ENCODE assay signal across 21 cellular contexts in the genomic region with DNA sequence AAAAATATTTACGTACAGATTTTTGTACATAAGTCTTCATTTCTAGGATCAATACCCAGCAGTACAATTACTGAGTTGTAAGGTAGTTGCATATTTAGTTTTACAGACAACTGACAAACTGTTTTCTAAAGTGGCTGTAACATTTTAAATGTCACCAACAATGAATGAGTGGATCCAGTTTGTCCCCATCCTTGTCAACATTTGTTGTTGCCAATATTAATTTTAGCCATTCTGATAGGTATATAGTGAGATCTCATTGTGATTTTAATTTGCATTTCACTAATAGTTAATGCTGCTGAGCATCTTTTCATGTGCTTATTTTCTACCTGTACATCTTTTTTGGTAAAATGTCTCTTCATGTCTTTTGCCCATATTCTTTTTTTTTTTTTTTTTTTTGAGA. TPM values are rescaled to one million over a fixed set of nuclear protein-coding genes. Genes with fewer than 3 reads are reported as not detected.
DNase-seq lines count a peak whose midpoint lies in the region; ATAC-seq, FAIRE-seq and TF ChIP-seq lines count a peak whose summit lies in the region.
"Had no signal": no experiment of that assay in that cellular context is flagged by ENCODE, and none has a peak within 500 bp of the region (broad histone marks: within the 10 kb centered on the region; RNA-seq: fewer than 3 reads in every experiment).

No MANE protein-coding gene starts in this region.

- FAIRE-seq in HepG2 (lab: Jason Lieb, UNC), result no peak
- peak; percentile 44 for FAIRE-seq in GM12878 (lab: Jason Lieb, UNC)
- FAIRE-seq: A204.1, D721Med, G401.6, GM12892, GM18507 had no signal

- RAD21 ChIA-PET in GM12878 (lab: Charles Lee; ENCODE audit: unreplicated experiment), result no interaction called here

- H4K20me1 ChIP-seq in HepG2 (ENCODE audit: insufficient read depth, low read length), result no peaks in the 10 kb centered on the region
- no peaks in the 10 kb centered on the region for H4K20me1 ChIP-seq in GM12878 (ENCODE audit: control insufficient read depth, insufficient read depth)
- H4K20me1 ChIP-seq: BLaER1 treated with 17β-estradiol and CSF1 and Interleukin-3, amounts not matched to agents 10 nM and 100 nM had no signal

- H3K36me3 ChIP-seq in HepG2 (replicated peaks in 1 of 2; ENCODE audit: control insufficient read depth in 1 of 2, insufficient read depth in 2 of 2, low read length in 2 of 2) (no peaks in the 10 kb centered on the region), right lobe of liver (no peaks in the 10 kb centered on the region), GM12878 (ENCODE audit: control insufficient read depth in 2 of 2, insufficient read depth in 2 of 2, low read length in 1 of 2) (no peaks in the 10 kb centered on the region), subcutaneous abdominal adipose tissue (ENCODE audit: control insufficient read depth in 5 of 5, insufficient read depth in 5 of 5, low read length in 5 of 5) (no peaks in the 10 kb centered on the region), upper lobe of right lung (no peaks in the 10 kb centered on the region)
- H3K36me3 ChIP-seq: BLaER1 treated with 17β-estradiol and CSF1 and Interleukin-3, amounts not matched to agents 10 nM and 100 nM had no signal

- ATAC-seq in HepG2 (no peak), right lobe of liver (no peak), GM12878 (no peak), upper lobe of right lung (no peak)
- ATAC-seq: CD8-positive, alpha-beta T cell had no signal

- TF ChIP-seq POLR2A in HepG2 (IDR thresholded peaks at IDR 0.05; ENCODE audit: insufficient read depth in 1 of 2, low read depth in 2 of 2, low read length in 2 of 2) (no peak), right lobe of liver (IDR thresholded peaks at IDR 0.05) (no peak), GM12878 (IDR thresholded peaks at IDR 0.05; ENCODE audit: low read depth, low read length) (no peak)

- intact Hi-C loops in HepG2 (cut with micrococcal nuclease; ENCODE audit: unreplicated experiment), result no loop called here
- intact Hi-C loops in right lobe of liver (cut with DNase I), result no loop called here
- intact Hi-C loops in GM12878 (cut with micrococcal nuclease; ENCODE audit: unreplicated experiment), result no loop called here
- intact Hi-C loops in upper lobe of right lung (cut with DNase I), result no loop called here

- SMC1A ChIA-PET in GM12878 (lab: Charles Lee; ENCODE audit: uncharacterized antibody, unreplicated experiment), result interaction anchor here (1.4 to 2.5 kb wide), 2 partner anchors 22 to 46 kb away, joined by 3 to 5 read pairs; no protein-coding TSS in a partner anchor

- H3K4me2 ChIP-seq in HepG2 (ENCODE audit: low read depth, low read length) (no peak overlapping the region), GM12878 (ENCODE audit: control insufficient read depth, insufficient read depth) (no peak overlapping the region)
- H3K4me2 ChIP-seq: BLaER1 treated with 17β-estradiol and CSF1 and Interleukin-3, amounts not matched to agents 10 nM and 100 nM had no signal

- H2AFZ ChIP-seq in HepG2 (ENCODE audit: low read length) (no peak overlapping the region), GM12878 (ENCODE audit: control insufficient read depth, low read depth, low read length) (no peak overlapping the region)

- POLR2A ChIA-PET in HepG2 (lab: Yijun Ruan, JAX), result no interaction called here
- POLR2A ChIA-PET in GM12878 (lab: Charles Lee), result no interaction called here

- H3K9ac ChIP-seq in HepG2 (ENCODE audit: insufficient read depth, low read depth, low read length) (no peak overlapping the region), GM12878 (ENCODE audit: control insufficient read depth, insufficient read depth, low read length) (no peak overlapping the region), subcutaneous abdominal adipose tissue (ENCODE audit: low read length in 5 of 5) (no peak overlapping the region)
- H3K9ac ChIP-seq: BLaER1 treated with 17β-estradiol and CSF1 and Interleukin-3, amounts not matched to agents 10 nM and 100 nM had no signal

- H3K27ac ChIP-seq in HepG2 (ENCODE audit: extremely low read length, insufficient read depth, low read length) (no peak overlapping the region), right lobe of liver (no peak overlapping the region), GM12878 (ENCODE audit: control insufficient read depth, insufficient read depth) (no peak overlapping the region), subcutaneous abdominal adipose tissue (ENCODE audit: low read depth, low read length) (peak overlapping the region; percentile 98), upper lobe of right lung (no peak overlapping the region), caudate nucleus (ENCODE audit: low read depth, low read length) (no peak overlapping the region)
- H3K27ac ChIP-seq: BLaER1 treated with 17β-estradiol and CSF1 and Interleukin-3, amounts not matched to agents 10 nM and 100 nM; C4-2B had no signal

- H3K27me3 ChIP-seq in HepG2 (ENCODE audit: control insufficient read depth in 1 of 2, insufficient read depth in 2 of 2, low read length in 2 of 2) (no peaks in the 10 kb centered on the region), right lobe of liver (no peaks in the 10 kb centered on the region), GM12878 (replicated peaks in 1 of 2; ENCODE audit: control insufficient read depth in 2 of 2, insufficient read depth in 2 of 2, low read length in 1 of 2) (no peaks in the 10 kb centered on the region), subcutaneous abdominal adipose tissue (ENCODE audit: control insufficient read depth in 5 of 5, insufficient read depth in 4 of 5, low read length in 5 of 5) (peaks cover 0 to 3% (median 0%) of the 10 kb centered on the region in 5 donors), upper lobe of right lung (no peaks in the 10 kb centered on the region)
- H3K27me3 ChIP-seq: BLaER1 treated with 17β-estradiol and CSF1 and Interleukin-3, amounts not matched to agents 10 nM and 100 nM had no signal

- TF ChIP-seq CTCF in HepG2 (CRISPR knock-in tag; IDR thresholded peaks at IDR 0.05) (no peak), right lobe of liver (IDR thresholded peaks at IDR 0.05) (no peak), GM12878 (IDR thresholded peaks at IDR 0.05 in 2 of 3, conservative IDR thresholded peaks at IDR 0.05 in 1 of 3; ENCODE audit: control insufficient read depth in 2 of 3, extremely low read depth in 1 of 3, insufficient read depth in 1 of 3, low read depth in 3 of 3, low read length in 3 of 3) (no peak), upper lobe of right lung (IDR thresholded peaks at IDR 0.05) (no peak)

- H3K9me3 ChIP-seq in HepG2 (ENCODE audit: low read length) (no peaks in the 10 kb centered on the region), right lobe of liver (no peaks in the 10 kb centered on the region), GM12878 (replicated peaks; ENCODE audit: control insufficient read depth, insufficient read depth, low read length) (no peaks in the 10 kb centered on the region), subcutaneous abdominal adipose tissue (ENCODE audit: control insufficient read depth in 5 of 5, low read length in 5 of 5) (peaks cover 0 to 2% (median 0%) of the 10 kb centered on the region in 5 donors), upper lobe of right lung (no peaks in the 10 kb centered on the region)
- H3K9me3 ChIP-seq: BLaER1 treated with 17β-estradiol and CSF1 and Interleukin-3, amounts not matched to agents 10 nM and 100 nM; Caco-2 had no signal

- peaks cover 22% of the 10 kb centered on the region for H3K4me1 ChIP-seq in HepG2 (ENCODE audit: insufficient read depth, low read length)
- H3K4me1 ChIP-seq in right lobe of liver, result peaks cover 0 to 11% (median 0%) of the 10 kb centered on the region in 4 donors
- no peaks in the 10 kb centered on the region for H3K4me1 ChIP-seq in GM12878 (ENCODE audit: control insufficient read depth, insufficient read depth, low read length)
- peaks cover 7 to 26% (median 16%) of the 10 kb centered on the region in 5 donors for H3K4me1 ChIP-seq in subcutaneous abdominal adipose tissue (ENCODE audit: control insufficient read depth in 5 of 5, insufficient read depth in 5 of 5, low read length in 5 of 5)
- peaks cover 17% of the 10 kb centered on the region for H3K4me1 ChIP-seq in upper lobe of right lung

- in situ Hi-C loops in HepG2 (cut with HindIII; ENCODE audit: extremely low pct_ligation_motif_present, low pct_unique_long_range_greater_than_20kb), result no loop called here
- in situ Hi-C loops in GM12878 (cut with MboI), result no loop called here

- no peak for TF ChIP-seq RAD21 in HepG2 (CRISPR knock-in tag; IDR thresholded peaks at IDR 0.05)
- TF ChIP-seq RAD21 in GM12878 (IDR thresholded peaks at IDR 0.05; ENCODE audit: insufficient read depth, low read depth, low read length), result no peak

- no peaks in the 10 kb centered on the region for H3K79me2 ChIP-seq in HepG2 (ENCODE audit: insufficient read depth, low read length)
- H3K79me2 ChIP-seq in GM12878 (ENCODE audit: control insufficient read depth, insufficient read depth, low read length), result no peaks in the 10 kb centered on the region

- WGBS in HepG2 (ENCODE audit: low lambda C conversion rate), result 42% methylated on average over 1 of the region's 1 CpG
- WGBS in right lobe of liver (ENCODE audit: insufficient coverage, low coverage, low lambda C conversion rate, missing lambda C conversion rate), result 80% methylated on average over 1 of the region's 1 CpG
- WGBS in GM12878 (ENCODE audit: insufficient coverage, insufficient replicate concordance, low lambda C conversion rate, missing lambda C conversion rate), result 100% methylated on average over 1 of the region's 1 CpG

- CTCF ChIA-PET in HepG2 (lab: Yijun Ruan, JAX; ENCODE audit: low intra/inter-chr PET ratio, low total read pairs), result no interaction called here
- CTCF ChIA-PET in GM12878 (lab: Yijun Ruan, JAX), result no interaction called here

- DNase-seq in HepG2 (ENCODE audit: low spot score) (no peak), right lobe of liver (no peak), GM12878 (ENCODE audit: low read depth, low spot score) (no peak), upper lobe of right lung (no peak), caudate nucleus (lab: John Stamatoyannopoulos, UW) (no peak)
- DNase-seq: 8988T; AML-193; Caco-2; Calu3; CD4-positive, alpha-beta T cell; CD8-positive, alpha-beta T cell; DMS79 treated with DMSO at 0.1 percent for 48 hours; GF-D8 had no signal

- H3K4me3 ChIP-seq in HepG2 (replicated peaks in 1 of 3; ENCODE audit: insufficient read depth in 1 of 3, low read depth in 2 of 3, low read length in 3 of 3), result no peak overlapping the region
- no peak overlapping the region for H3K4me3 ChIP-seq in right lobe of liver
- no peak overlapping the region for H3K4me3 ChIP-seq in GM12878
- H3K4me3 ChIP-seq in subcutaneous abdominal adipose tissue (ENCODE audit: low read depth in 1 of 5, low read length in 5 of 5), result no peak overlapping the region
- no peak overlapping the region for H3K4me3 ChIP-seq in upper lobe of right lung
- H3K4me3 ChIP-seq: BLaER1 treated with 17β-estradiol and CSF1 and Interleukin-3, amounts not matched to agents 10 nM and 100 nM had no signal

- TF ChIP-seq EP300 in HepG2 (IDR thresholded peaks at IDR 0.05; ENCODE audit: low read depth in 2 of 2, low read length in 2 of 2), result no peak
- TF ChIP-seq EP300 in HepG2 (CRISPR knock-in tag; IDR thresholded peaks at IDR 0.05; ENCODE audit: borderline replicate concordance), result no peak
- TF ChIP-seq EP300 in GM12878 (IDR thresholded peaks at IDR 0.05; ENCODE audit: borderline replicate concordance in 1 of 2, control insufficient read depth in 1 of 2, low read depth in 2 of 2, low read length in 2 of 2), result no peak

- BruUV-seq in HepG2 (replicated peaks; lab: Mats Ljungman, UMichigan), result no TSS peak
- no TSS peak for BruUV-seq in GM12878 (replicated peaks; lab: Mats Ljungman, UMichigan)

RNA-seq across cellular contexts. Expression of a gene that starts 30.9 kb away (rescaled TPM):
- total RNA-seq in HepG2 (2016; rRNA removed; fragmentation: Illumina TruSeq; extraction: Trizol) (11.0 and 13.1 TPM in 2 replicates), right lobe of liver (10 to 100 TPM in 3 of 6 experiments, 1 to 10 TPM in 3; 3.5 to 20.5 (median 9.7) TPM), GM12878 (2014; rRNA removed) (17.6 and 23.0 TPM in 2 replicates), GM12878 (2014; rRNA removed; fragmentation: Illumina TruSeq; extraction: Trizol) (11.3 TPM in 2 replicates), GM12878 (2021) (14.0 and 14.9 TPM in 2 replicates), upper lobe of right lung (4.8 TPM)
- 7.4 and 7.7 TPM in 2 replicates for total RNA-seq in HepG2 (2016; cell fraction: cytosol; rRNA removed; fragmentation: Illumina TruSeq; extraction: Trizol; ENCODE audit: low read depth)
- 10.6 and 11.4 TPM in 2 replicates for total RNA-seq in HepG2 (2016; cell fraction: insoluble cytoplasmic fraction; rRNA removed; fragmentation: Illumina TruSeq; extraction: Trizol)
- 8.1 and 8.3 TPM in 2 replicates for total RNA-seq in HepG2 (2016; cell fraction: membrane; rRNA removed; fragmentation: Illumina TruSeq; extraction: Trizol)
- 6.7 and 7.6 TPM in 2 replicates for total RNA-seq in HepG2 (2016; cell fraction: nucleus; rRNA removed; fragmentation: Illumina TruSeq; extraction: Trizol)
- polyA plus RNA-seq in HepG2 (2011; rRNA removed) (3.5 and 3.6 TPM in 2 replicates), GM12878 (2011; rRNA removed) (5.5 and 8.7 TPM in 2 replicates), GM12878 (2014; fragmentation: Illumina TruSeq; extraction: Trizol) (9.5 and 12.7 TPM in 2 replicates), GM12878 (2014; fragmentation: Nextera tagmentation; extraction: Ambion mirVana) (1 to 10 TPM; 1.4 to 1.6 TPM), GM12878 (2014; rRNA removed) (4.9 and 5.8 TPM in 2 replicates), GM12878 (2016; fragmentation: Nextera tagmentation; extraction: Ambion mirVana) (1 to 10 TPM; 4.0 to 7.6 TPM)
- polyA plus RNA-seq in HepG2 (2011; cell fraction: cytosol; rRNA removed), result 1.7 and 1.8 TPM in 2 replicates
- 3.6 and 4.8 TPM in 2 replicates for polyA plus RNA-seq in HepG2 (2011; cell fraction: nucleus; rRNA removed)
- polyA plus RNA-seq in HepG2 (2012), result 5.3 and 6.0 TPM in 2 replicates
- polyA plus RNA-seq in HepG2 (2016; cell fraction: cytosol; fragmentation: Illumina TruSeq; extraction: Trizol; ENCODE audit: low read depth), result 0.45 and 0.55 TPM in 2 replicates
- polyA plus RNA-seq in HepG2 (2016; cell fraction: insoluble cytoplasmic fraction; fragmentation: Illumina TruSeq; extraction: Trizol; ENCODE audit: low read depth), result 6.1 and 6.3 TPM in 2 replicates
- 1.7 and 2.1 TPM in 2 replicates for polyA plus RNA-seq in HepG2 (2016; cell fraction: membrane; fragmentation: Illumina TruSeq; extraction: Trizol; ENCODE audit: low read depth)
- 7.9 and 8.0 TPM in 2 replicates for polyA plus RNA-seq in HepG2 (2016; cell fraction: nucleus; fragmentation: Illumina TruSeq; extraction: Trizol; ENCODE audit: insufficient read depth, low read depth)
- 9.5 and 10.1 TPM in 2 replicates for polyA minus RNA-seq in HepG2 (2011; rRNA and poly(A)+ RNA removed; ENCODE audit: low replicate concordance)
- 11.4 and 14.6 TPM in 2 replicates for polyA minus RNA-seq in HepG2 (2011; cell fraction: cytosol; rRNA and poly(A)+ RNA removed)
- polyA minus RNA-seq in HepG2 (2011; cell fraction: nucleus; rRNA and poly(A)+ RNA removed), result 6.4 and 12.3 TPM in 2 replicates
- total RNA-seq in GM12878 (2013; cell fraction: nucleolus; rRNA removed), result 19.5 and 23.8 TPM in 2 replicates
- 6.2 TPM for polyA plus RNA-seq in GM12878 (2011; ENCODE audit: low read depth)
- 6.1 and 7.9 TPM in 2 replicates for polyA plus RNA-seq in GM12878 (2011; cell fraction: cytosol; rRNA removed)
- 6.7 and 7.0 TPM in 2 replicates for polyA plus RNA-seq in GM12878 (2011; cell fraction: nucleus; rRNA removed)
- 7.2 and 7.7 TPM in 2 replicates for polyA plus RNA-seq in GM12878 (2012)
- 23.6 and 24.7 TPM in 2 replicates for polyA minus RNA-seq in GM12878 (2011; rRNA and poly(A)+ RNA removed)
- 13.4 and 17.8 TPM in 2 replicates for polyA minus RNA-seq in GM12878 (2011; cell fraction: cytosol; rRNA and poly(A)+ RNA removed)
- polyA minus RNA-seq in GM12878 (2011; cell fraction: nucleus; rRNA and poly(A)+ RNA removed), result 7.1 and 12.2 TPM in 2 replicates
